2 cellular contexts compared by ENCODE assay signal in the genomic region with DNA sequence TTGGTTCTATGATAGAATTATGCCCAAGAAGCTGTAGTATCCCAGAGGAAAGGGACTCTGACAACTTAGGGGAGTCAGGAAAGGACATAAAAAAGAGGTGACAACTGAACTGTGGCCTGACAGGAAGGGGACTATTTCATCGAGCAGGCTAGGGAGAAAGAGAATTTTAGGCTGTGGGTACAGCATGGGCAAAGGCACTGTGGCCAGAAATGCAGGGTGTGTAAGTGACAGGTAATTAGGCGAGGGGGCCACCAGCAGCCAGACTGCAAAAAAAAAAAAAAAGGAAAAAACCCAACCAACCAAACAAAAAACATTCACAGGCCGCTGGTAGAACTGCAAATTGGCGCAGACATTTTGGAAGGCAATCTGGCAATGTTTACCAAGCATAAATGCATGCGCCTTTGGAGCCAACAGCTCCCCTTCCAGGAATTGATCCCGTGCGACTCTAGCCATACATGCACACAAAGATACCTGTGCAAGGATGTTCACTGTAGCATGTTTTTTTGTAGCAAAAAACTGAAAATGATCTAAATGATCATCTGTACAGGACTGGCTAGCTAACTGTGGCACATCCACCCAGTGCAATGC.
TF ChIP-seq lines count a peak whose summit lies in the region.

No MANE protein-coding gene starts in this region.

TF ChIP-seq in neural cell, 6 proteins besides CTCF, POLR2A, EP300 and RAD21:
- no peak for TF ChIP-seq TAF1 (IDR thresholded peaks at IDR 0.05; ENCODE audit: low read depth)
- no peak for TF ChIP-seq SMC3 (conservative IDR thresholded peaks at IDR 0.05; ENCODE audit: poor library complexity)
- TF ChIP-seq MXI1 (conservative IDR thresholded peaks at IDR 0.05; ENCODE audit: poor library complexity, severe bottlenecking), result no peak
- no peak for TF ChIP-seq EZH2 (IDR thresholded peaks at IDR 0.05; ENCODE audit: borderline replicate concordance, insufficient read depth, low read length, poor library complexity, severe bottlenecking)
- no peak for TF ChIP-seq POLR2AphosphoS5 (IDR thresholded peaks at IDR 0.05)
- TF ChIP-seq, protein P1, sequence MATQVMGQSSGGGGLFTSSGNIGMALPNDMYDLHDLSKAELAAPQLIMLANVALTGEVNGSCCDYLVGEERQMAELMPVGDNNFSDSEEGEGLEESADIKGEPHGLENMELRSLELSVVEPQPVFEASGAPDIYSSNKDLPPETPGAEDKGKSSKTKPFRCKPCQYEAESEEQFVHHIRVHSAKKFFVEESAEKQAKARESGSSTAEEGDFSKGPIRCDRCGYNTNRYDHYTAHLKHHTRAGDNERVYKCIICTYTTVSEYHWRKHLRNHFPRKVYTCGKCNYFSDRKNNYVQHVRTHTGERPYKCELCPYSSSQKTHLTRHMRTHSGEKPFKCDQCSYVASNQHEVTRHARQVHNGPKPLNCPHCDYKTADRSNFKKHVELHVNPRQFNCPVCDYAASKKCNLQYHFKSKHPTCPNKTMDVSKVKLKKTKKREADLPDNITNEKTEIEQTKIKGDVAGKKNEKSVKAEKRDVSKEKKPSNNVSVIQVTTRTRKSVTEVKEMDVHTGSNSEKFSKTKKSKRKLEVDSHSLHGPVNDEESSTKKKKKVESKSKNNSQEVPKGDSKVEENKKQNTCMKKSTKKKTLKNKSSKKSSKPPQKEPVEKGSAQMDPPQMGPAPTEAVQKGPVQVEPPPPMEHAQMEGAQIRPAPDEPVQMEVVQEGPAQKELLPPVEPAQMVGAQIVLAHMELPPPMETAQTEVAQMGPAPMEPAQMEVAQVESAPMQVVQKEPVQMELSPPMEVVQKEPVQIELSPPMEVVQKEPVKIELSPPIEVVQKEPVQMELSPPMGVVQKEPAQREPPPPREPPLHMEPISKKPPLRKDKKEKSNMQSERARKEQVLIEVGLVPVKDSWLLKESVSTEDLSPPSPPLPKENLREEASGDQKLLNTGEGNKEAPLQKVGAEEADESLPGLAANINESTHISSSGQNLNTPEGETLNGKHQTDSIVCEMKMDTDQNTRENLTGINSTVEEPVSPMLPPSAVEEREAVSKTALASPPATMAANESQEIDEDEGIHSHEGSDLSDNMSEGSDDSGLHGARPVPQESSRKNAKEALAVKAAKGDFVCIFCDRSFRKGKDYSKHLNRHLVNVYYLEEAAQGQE (IDR thresholded peaks at IDR 0.05; ENCODE audit: borderline replicate concordance), result no peak
TF ChIP-seq in neural cell: peak in this region for 0.

TF ChIP-seq in SK-N-SH, 30 proteins besides CTCF, POLR2A, EP300 and RAD21:
- no peak for TF ChIP-seq GABPA (IDR thresholded peaks at IDR 0.05; ENCODE audit: low read depth)
- TF ChIP-seq ELF1 (IDR thresholded peaks at IDR 0.05), result no peak
- TF ChIP-seq, protein P2, sequence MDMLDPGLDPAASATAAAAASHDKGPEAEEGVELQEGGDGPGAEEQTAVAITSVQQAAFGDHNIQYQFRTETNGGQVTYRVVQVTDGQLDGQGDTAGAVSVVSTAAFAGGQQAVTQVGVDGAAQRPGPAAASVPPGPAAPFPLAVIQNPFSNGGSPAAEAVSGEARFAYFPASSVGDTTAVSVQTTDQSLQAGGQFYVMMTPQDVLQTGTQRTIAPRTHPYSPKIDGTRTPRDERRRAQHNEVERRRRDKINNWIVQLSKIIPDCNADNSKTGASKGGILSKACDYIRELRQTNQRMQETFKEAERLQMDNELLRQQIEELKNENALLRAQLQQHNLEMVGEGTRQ (IDR thresholded peaks at IDR 0.05; ENCODE audit: borderline replicate concordance, low read depth, low read length), result no peak
- TF ChIP-seq, protein P3, sequence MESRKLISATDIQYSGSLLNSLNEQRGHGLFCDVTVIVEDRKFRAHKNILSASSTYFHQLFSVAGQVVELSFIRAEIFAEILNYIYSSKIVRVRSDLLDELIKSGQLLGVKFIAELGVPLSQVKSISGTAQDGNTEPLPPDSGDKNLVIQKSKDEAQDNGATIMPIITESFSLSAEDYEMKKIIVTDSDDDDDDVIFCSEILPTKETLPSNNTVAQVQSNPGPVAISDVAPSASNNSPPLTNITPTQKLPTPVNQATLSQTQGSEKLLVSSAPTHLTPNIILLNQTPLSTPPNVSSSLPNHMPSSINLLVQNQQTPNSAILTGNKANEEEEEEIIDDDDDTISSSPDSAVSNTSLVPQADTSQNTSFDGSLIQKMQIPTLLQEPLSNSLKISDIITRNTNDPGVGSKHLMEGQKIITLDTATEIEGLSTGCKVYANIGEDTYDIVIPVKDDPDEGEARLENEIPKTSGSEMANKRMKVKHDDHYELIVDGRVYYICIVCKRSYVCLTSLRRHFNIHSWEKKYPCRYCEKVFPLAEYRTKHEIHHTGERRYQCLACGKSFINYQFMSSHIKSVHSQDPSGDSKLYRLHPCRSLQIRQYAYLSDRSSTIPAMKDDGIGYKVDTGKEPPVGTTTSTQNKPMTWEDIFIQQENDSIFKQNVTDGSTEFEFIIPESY (IDR thresholded peaks at IDR 0.05; ENCODE audit: borderline replicate concordance, low read depth), result no peak
- TF ChIP-seq EZH2phosphoT487 (IDR thresholded peaks at IDR 0.05; ENCODE audit: borderline replicate concordance, low read depth), result no peak
- TF ChIP-seq TAF1 (IDR thresholded peaks at IDR 0.05; ENCODE audit: borderline replicate concordance, low read depth, low read length), result no peak
- no peak for TF ChIP-seq GATA2 (CRISPR knock-in tag; IDR thresholded peaks at IDR 0.05)
- TF ChIP-seq MEF2A (IDR thresholded peaks at IDR 0.05; ENCODE audit: borderline replicate concordance, low read depth), result no peak
- TF ChIP-seq JUND (IDR thresholded peaks at IDR 0.05), result no peak
- TF ChIP-seq RXRA (IDR thresholded peaks at IDR 0.05; ENCODE audit: borderline replicate concordance, low read depth), result no peak
- TF ChIP-seq, protein P4, sequence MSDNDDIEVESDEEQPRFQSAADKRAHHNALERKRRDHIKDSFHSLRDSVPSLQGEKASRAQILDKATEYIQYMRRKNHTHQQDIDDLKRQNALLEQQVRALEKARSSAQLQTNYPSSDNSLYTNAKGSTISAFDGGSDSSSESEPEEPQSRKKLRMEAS (IDR thresholded peaks at IDR 0.05; ENCODE audit: low read depth), result no peak
- TF ChIP-seq, protein P1 (IDR thresholded peaks at IDR 0.05; ENCODE audit: low read depth, low read length), result no peak
- no peak for TF ChIP-seq NRF1 (IDR thresholded peaks at IDR 0.05; ENCODE audit: low read depth, low read length)
- no peak for TF ChIP-seq YY1 (IDR thresholded peaks at IDR 0.05; ENCODE audit: low read depth)
- TF ChIP-seq, protein P5, sequence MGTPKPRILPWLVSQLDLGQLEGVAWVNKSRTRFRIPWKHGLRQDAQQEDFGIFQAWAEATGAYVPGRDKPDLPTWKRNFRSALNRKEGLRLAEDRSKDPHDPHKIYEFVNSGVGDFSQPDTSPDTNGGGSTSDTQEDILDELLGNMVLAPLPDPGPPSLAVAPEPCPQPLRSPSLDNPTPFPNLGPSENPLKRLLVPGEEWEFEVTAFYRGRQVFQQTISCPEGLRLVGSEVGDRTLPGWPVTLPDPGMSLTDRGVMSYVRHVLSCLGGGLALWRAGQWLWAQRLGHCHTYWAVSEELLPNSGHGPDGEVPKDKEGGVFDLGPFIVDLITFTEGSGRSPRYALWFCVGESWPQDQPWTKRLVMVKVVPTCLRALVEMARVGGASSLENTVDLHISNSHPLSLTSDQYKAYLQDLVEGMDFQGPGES (IDR thresholded peaks at IDR 0.05; ENCODE audit: low read depth, low read length), result no peak
- no peak for TF ChIP-seq CHD2 (IDR thresholded peaks at IDR 0.05; ENCODE audit: low read length, partially characterized antibody)
- no peak for TF ChIP-seq RCOR1 (IDR thresholded peaks at IDR 0.05; ENCODE audit: low read length)
